Comparison of ENCODE assay signal across 12 cellular contexts in the genomic region with DNA sequence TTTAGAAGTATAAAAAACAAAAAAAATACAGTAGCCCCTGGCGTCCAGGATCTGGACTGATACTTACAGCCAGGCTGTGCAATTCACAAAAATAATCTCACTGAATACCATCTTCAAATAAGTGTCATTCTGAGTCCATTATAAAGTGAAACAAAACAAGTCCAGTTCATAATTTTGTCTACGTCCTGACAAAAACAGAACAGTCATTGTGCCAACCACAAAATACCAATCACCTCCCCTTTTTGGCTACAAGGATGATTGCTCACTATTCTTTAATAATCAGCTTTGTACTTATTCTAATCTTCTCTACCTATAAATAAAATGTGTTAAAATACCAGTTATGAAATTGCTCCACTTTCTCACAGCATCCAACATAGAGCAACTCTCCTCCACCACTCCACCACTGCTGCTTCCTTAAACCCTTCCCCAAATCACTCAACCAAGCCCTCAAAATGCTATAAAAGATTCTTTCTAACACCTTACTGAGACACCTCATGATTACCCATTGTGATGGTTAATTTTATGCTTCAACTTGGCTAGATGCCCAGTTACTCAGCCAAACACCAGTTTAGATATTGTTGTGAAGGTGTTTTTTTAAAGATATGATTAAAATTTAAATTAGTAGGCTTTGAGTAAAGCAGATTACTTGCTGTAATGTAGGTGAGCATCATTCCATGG.
DNase-seq lines count a peak whose midpoint lies in the region; ATAC-seq, FAIRE-seq and TF ChIP-seq lines count a peak whose summit lies in the region.
"Had no signal": no experiment of that assay in that cellular context is flagged by ENCODE, and none has a peak within 500 bp of the region (broad histone marks: within the 10 kb centered on the region; RNA-seq: fewer than 3 reads in every experiment).

No MANE protein-coding gene starts in this region.

- peaks cover 3% of the 10 kb centered on the region for H3K4me1 ChIP-seq in astrocyte (ENCODE audit: insufficient read depth, low read length)

- H4K20me1 ChIP-seq in astrocyte (ENCODE audit: insufficient read depth, low read length) = no peaks in the 10 kb centered on the region

- H3K9me3 ChIP-seq in MG63 = no peaks in the 10 kb centered on the region
- no peaks in the 10 kb centered on the region for H3K9me3 ChIP-seq in astrocyte (ENCODE audit: insufficient read depth, low read depth, low read length)
- H3K9me3 ChIP-seq: thoracic aorta had no signal

- H3K27ac Mint-ChIP-seq in astrocyte (ENCODE audit: unreplicated experiment) = no peak overlapping the region

- H3K36me3 ChIP-seq in MG63 = no peaks in the 10 kb centered on the region
- no peaks in the 10 kb centered on the region for H3K36me3 ChIP-seq in astrocyte (ENCODE audit: insufficient read depth, low read length)
- H3K36me3 ChIP-seq: thoracic aorta had no signal

- no peak overlapping the region for H3K9ac ChIP-seq in astrocyte (ENCODE audit: low read length)

- TF ChIP-seq CTCF in astrocyte (IDR thresholded peaks at IDR 0.05; ENCODE audit: insufficient read depth, low read depth, low read length) = no peak

- H3K4me1 Mint-ChIP-seq in astrocyte (ENCODE audit: low read depth, unreplicated experiment) = no peaks in the 10 kb centered on the region

- no peaks in the 10 kb centered on the region for H3K27me3 ChIP-seq in MG63
- H3K27me3 ChIP-seq in astrocyte (ENCODE audit: insufficient read depth, low read length) = no peaks in the 10 kb centered on the region

- no peaks in the 10 kb centered on the region for H3K36me3 Mint-ChIP-seq in astrocyte (ENCODE audit: low read depth, unreplicated experiment)

- H3K27ac ChIP-seq in astrocyte (ENCODE audit: low read depth, low read length) = no peak overlapping the region
- H3K27ac ChIP-seq: thoracic aorta had no signal

- DNase-seq in GM03348 (ENCODE audit: low spot score) = peak; percentile 16
- DNase-seq in MG63 = no peak
- DNase-seq in astrocyte (ENCODE audit: low read depth) = peak; percentile 38
- DNase-seq in kidney tubule cell (ENCODE audit: low spot score) = peak; percentile 76
- no peak for DNase-seq in posterior vena cava (ENCODE audit: low spot score)
- DNase-seq in nucleus accumbens (lab: John Stamatoyannopoulos, UW) = no peak
- DNase-seq: activated CD4-positive, CD25-positive, alpha-beta regulatory T cell treated with anti-CD3 and anti-CD28 coated beads, Interleukin-2, amount 50 U/mL, for 72 hours; activated T-cell treated with anti-CD3 and anti-CD28 coated beads, Interleukin-2, amount 50 U/mL, for 1 hour; effector CD4-positive, alpha-beta T cell; NCI-H526 treated with DMSO at 0.1 percent for 48 hours had no signal

- no peak overlapping the region for H2AFZ ChIP-seq in astrocyte (ENCODE audit: low read depth, low read length)

- intact Hi-C loops in posterior vena cava (cut with DNase I) = no loop called here

- no peaks in the 10 kb centered on the region for H3K27me3 Mint-ChIP-seq in astrocyte (ENCODE audit: low read depth, unreplicated experiment)

- no peaks in the 10 kb centered on the region for H3K79me2 ChIP-seq in astrocyte (ENCODE audit: insufficient read depth, low read length)

- H3K4me2 ChIP-seq in astrocyte (ENCODE audit: low read length) = peak overlapping the region; percentile 15

- H3K4me3 Mint-ChIP-seq in astrocyte (ENCODE audit: unreplicated experiment) = no peak overlapping the region

- H3K9me3 Mint-ChIP-seq in astrocyte (ENCODE audit: unreplicated experiment) = no peaks in the 10 kb centered on the region

- FAIRE-seq in astrocyte (lab: Jason Lieb, UNC) = no peak

- H3K4me3 ChIP-seq in MG63 (peak overlapping the region; percentile 26), astrocyte (ENCODE audit: insufficient read depth, low read depth, low read length) (no peak overlapping the region)
- H3K4me3 ChIP-seq: thoracic aorta had no signal

- no peak for ATAC-seq in HG03520 (IDR thresholded peaks at IDR 0.05; ENCODE audit: unreplicated experiment)

Comparison
In these comparisons a context has a peak if more than half of its experiments do, and no peak if none do; other contexts are left out.
1. DNase-seq: peak in GM03348 (single experiment), astrocyte (single experiment) and kidney tubule cell (single experiment); none in MG63 (single experiment), posterior vena cava (single experiment) and nucleus accumbens (0 of 56).